In the genomic region with DNA sequence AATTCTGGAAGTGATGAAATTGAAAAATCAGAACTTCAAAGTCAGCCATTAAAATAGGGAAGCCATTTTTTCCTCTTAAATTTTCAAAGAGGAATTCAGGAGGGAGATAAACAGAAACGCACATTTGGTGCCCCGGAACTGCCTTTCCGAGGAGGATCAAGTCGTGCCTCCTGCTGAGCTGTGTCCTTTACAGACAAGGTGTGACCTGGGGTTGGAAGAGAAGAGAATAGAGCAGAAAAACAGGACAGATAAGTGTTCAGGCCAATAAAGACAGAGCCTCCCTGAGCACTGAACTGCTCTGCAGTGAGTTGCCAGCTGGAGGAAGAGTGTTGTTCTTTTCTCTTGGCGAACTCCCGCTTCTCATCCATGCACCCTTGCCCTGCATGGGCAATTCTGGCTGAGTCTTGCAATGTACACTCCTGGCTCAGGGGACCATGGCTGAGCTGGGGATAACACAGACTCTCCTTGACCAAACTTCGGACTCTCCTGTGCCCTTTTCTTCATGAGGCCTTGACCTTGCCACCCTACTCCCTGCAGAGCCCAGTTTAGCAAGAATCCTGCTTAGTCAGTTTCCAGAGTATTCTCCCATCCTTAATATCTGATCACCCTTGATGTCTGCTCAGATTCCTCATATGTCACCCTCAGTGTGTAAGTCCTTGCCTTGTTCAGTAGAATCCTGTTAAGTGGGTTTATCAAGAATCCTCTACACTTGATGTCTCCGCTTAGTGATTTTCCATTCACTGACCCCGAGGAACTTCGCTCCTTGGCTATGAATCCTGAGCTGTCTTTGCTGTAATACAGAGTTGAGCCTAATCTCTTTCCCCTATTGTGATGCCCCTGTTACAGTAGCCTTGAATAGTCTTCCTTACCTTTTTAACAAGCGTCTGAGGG, we compare ENCODE assay signal across 2 cellular contexts.
TF ChIP-seq lines count a peak whose summit lies in the region.

No MANE protein-coding gene starts in this region.

TF ChIP-seq in WTC11, 78 proteins besides CTCF, POLR2A, EP300 and RAD21:
- TF ChIP-seq, protein P1, sequence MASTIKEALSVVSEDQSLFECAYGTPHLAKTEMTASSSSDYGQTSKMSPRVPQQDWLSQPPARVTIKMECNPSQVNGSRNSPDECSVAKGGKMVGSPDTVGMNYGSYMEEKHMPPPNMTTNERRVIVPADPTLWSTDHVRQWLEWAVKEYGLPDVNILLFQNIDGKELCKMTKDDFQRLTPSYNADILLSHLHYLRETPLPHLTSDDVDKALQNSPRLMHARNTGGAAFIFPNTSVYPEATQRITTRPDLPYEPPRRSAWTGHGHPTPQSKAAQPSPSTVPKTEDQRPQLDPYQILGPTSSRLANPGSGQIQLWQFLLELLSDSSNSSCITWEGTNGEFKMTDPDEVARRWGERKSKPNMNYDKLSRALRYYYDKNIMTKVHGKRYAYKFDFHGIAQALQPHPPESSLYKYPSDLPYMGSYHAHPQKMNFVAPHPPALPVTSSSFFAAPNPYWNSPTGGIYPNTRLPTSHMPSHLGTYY (CRISPR knock-in tag; IDR thresholded peaks at IDR 0.05): no peak
- TF ChIP-seq FOXP1 (CRISPR knock-in tag; IDR thresholded peaks at IDR 0.05; ENCODE audit: borderline replicate concordance) (no peak), FOXJ3 (CRISPR knock-in tag; IDR thresholded peaks at IDR 0.05; ENCODE audit: borderline replicate concordance) (no peak), ZNF138 (CRISPR knock-in tag; conservative IDR thresholded peaks at IDR 0.05) (no peak)
- TF ChIP-seq, protein P2, sequence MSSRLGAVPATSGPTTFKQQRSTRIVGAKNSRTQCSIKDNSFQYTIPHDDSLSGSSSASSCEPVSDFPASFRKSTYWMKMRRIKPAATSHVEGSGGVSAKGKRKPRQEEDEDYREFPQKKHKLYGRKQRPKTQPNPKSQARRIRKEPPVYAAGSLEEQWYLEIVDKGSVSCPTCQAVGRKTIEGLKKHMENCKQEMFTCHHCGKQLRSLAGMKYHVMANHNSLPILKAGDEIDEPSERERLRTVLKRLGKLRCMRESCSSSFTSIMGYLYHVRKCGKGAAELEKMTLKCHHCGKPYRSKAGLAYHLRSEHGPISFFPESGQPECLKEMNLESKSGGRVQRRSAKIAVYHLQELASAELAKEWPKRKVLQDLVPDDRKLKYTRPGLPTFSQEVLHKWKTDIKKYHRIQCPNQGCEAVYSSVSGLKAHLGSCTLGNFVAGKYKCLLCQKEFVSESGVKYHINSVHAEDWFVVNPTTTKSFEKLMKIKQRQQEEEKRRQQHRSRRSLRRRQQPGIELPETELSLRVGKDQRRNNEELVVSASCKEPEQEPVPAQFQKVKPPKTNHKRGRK (CRISPR knock-in tag; IDR thresholded peaks at IDR 0.05; ENCODE audit: borderline replicate concordance): no peak

TF ChIP-seq in HepG2, 621 proteins besides CTCF, POLR2A, EP300 and RAD21:
- TF ChIP-seq ZNF383 (CRISPR knock-in tag; IDR thresholded peaks at IDR 0.05; ENCODE audit: borderline replicate concordance): no peak
- no peak for TF ChIP-seq DR1 (CRISPR knock-in tag; IDR thresholded peaks at IDR 0.05)
- no peak for TF ChIP-seq CBX1 (IDR thresholded peaks at IDR 0.05; ENCODE audit: low read depth)
- TF ChIP-seq NPAS2 (CRISPR knock-in tag; IDR thresholded peaks at IDR 0.05; ENCODE audit: borderline replicate concordance): no peak
- TF ChIP-seq NFE2 (CRISPR knock-in tag; IDR thresholded peaks at IDR 0.05): no peak
- TF ChIP-seq TCF12 (IDR thresholded peaks at IDR 0.05): no peak
- no peak for TF ChIP-seq TCF12 (CRISPR knock-in tag; IDR thresholded peaks at IDR 0.05)
- TF ChIP-seq, protein P3, sequence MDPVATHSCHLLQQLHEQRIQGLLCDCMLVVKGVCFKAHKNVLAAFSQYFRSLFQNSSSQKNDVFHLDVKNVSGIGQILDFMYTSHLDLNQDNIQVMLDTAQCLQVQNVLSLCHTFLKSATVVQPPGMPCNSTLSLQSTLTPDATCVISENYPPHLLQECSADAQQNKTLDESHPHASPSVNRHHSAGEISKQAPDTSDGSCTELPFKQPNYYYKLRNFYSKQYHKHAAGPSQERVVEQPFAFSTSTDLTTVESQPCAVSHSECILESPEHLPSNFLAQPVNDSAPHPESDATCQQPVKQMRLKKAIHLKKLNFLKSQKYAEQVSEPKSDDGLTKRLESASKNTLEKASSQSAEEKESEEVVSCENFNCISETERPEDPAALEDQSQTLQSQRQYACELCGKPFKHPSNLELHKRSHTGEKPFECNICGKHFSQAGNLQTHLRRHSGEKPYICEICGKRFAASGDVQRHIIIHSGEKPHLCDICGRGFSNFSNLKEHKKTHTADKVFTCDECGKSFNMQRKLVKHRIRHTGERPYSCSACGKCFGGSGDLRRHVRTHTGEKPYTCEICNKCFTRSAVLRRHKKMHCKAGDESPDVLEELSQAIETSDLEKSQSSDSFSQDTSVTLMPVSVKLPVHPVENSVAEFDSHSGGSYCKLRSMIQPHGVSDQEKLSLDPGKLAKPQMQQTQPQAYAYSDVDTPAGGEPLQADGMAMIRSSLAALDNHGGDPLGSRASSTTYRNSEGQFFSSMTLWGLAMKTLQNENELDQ (CRISPR knock-in tag; IDR thresholded peaks at IDR 0.05; ENCODE audit: borderline replicate concordance): no peak
- TF ChIP-seq U2AF1 (optimal IDR thresholded peaks at IDR 0.05; ENCODE audit: low read depth, low read length): no peak
- TF ChIP-seq, protein P4, sequence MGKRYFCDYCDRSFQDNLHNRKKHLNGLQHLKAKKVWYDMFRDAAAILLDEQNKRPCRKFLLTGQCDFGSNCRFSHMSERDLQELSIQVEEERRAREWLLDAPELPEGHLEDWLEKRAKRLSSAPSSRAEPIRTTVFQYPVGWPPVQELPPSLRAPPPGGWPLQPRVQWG (CRISPR knock-in tag; IDR thresholded peaks at IDR 0.05; ENCODE audit: borderline replicate concordance, low read depth): no peak
- no peak for TF ChIP-seq ZNF557 (CRISPR knock-in tag; IDR thresholded peaks at IDR 0.05)
- TF ChIP-seq, protein P5, sequence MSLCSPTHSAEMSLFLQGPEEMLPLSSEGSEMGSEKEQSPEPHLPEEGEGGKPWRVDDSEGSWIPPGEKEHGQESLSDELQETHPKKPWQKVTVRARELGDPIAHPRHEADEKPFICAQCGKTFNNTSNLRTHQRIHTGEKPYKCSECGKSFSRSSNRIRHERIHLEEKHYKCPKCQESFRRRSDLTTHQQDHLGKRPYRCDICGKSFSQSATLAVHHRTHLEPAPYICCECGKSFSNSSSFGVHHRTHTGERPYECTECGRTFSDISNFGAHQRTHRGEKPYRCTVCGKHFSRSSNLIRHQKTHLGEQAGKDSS (CRISPR knock-in tag; IDR thresholded peaks at IDR 0.05; ENCODE audit: borderline replicate concordance, low read depth): no peak
- TF ChIP-seq AHR (CRISPR knock-in tag; IDR thresholded peaks at IDR 0.05): no peak
- TF ChIP-seq, protein P6, sequence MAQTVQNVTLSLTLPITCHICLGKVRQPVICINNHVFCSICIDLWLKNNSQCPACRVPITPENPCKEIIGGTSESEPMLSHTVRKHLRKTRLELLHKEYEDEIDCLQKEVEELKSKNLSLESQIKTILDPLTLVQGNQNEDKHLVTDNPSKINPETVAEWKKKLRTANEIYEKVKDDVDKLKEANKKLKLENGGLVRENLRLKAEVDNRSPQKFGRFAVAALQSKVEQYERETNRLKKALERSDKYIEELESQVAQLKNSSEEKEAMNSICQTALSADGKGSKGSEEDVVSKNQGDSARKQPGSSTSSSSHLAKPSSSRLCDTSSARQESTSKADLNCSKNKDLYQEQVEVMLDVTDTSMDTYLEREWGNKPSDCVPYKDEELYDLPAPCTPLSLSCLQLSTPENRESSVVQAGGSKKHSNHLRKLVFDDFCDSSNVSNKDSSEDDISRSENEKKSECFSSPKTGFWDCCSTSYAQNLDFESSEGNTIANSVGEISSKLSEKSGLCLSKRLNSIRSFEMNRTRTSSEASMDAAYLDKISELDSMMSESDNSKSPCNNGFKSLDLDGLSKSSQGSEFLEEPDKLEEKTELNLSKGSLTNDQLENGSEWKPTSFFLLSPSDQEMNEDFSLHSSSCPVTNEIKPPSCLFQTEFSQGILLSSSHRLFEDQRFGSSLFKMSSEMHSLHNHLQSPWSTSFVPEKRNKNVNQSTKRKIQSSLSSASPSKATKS (CRISPR knock-in tag; IDR thresholded peaks at IDR 0.05): no peak
- TF ChIP-seq CEBPG (CRISPR knock-in tag; IDR thresholded peaks at IDR 0.05): no peak
- no peak for TF ChIP-seq ELF4 (CRISPR knock-in tag; IDR thresholded peaks at IDR 0.05; ENCODE audit: borderline replicate concordance)
- no peak for TF ChIP-seq ZNF24 (IDR thresholded peaks at IDR 0.05)
- no peak for TF ChIP-seq ZNF331 (CRISPR knock-in tag; IDR thresholded peaks at IDR 0.05)
- TF ChIP-seq ZNF367 (CRISPR knock-in tag; IDR thresholded peaks at IDR 0.05; ENCODE audit: borderline replicate concordance): no peak
- no peak for TF ChIP-seq ZNF670 (CRISPR knock-in tag; IDR thresholded peaks at IDR 0.05; ENCODE audit: borderline replicate concordance)
- TF ChIP-seq ZFP82 (CRISPR knock-in tag; IDR thresholded peaks at IDR 0.05; ENCODE audit: borderline replicate concordance): no peak
TF ChIP-seq in HepG2: peak in this region for 0.
